11 cellular contexts compared by ENCODE assay signal in the genomic region with DNA sequence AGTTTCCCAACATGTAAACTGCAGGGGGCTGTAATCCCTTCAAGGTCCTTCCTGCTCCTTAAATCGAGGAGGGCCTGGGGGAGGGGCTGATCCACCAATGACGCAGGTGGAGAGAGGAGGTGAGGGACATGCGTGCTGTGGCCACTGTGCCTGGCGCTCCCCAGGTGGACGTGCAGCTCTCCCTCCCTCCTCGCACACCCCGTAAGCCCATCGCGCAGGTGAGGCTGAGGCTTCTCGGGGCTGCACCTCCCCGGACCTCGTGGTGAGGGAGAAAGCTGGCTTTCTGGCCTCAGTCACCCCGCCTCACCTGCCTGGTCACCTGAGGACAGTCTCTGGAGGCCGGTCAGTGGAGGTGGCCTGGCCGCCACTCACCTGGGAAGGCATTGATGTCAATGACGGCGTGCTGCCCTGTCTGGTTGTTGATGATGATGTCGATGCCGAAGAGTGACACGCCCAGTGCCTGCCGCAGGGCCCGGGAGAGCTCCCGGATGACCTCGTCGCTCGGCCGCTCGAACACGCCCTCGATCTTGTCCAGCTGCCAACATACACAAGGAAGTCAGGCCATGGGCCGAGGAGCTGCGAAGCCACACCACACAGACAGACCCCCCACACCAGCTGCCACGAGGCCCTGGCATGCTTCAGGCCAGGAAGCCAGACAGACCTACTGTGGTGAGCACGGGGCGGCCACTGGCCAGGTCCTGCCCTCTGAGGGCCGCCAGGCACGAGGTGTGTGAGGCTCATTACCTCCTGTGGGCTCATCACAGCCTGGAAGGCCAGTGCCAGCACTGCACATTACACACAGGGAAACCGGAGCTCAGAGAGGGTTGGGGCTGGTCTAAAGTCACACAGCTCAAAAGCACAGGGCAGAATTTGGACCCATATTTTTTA. TPM values are rescaled to one million over a fixed set of nuclear protein-coding genes. Genes with fewer than 3 reads are reported as not detected.
A peak's percentile ranks its signal among the peaks of the same experiment; 100 is the strongest.
DNase-seq lines count a peak whose midpoint lies in the region; ATAC-seq and TF ChIP-seq lines count a peak whose summit lies in the region.
"Had no signal": no experiment of that assay in that cellular context is flagged by ENCODE, and none has a peak within 500 bp of the region (broad histone marks: within the 10 kb centered on the region; RNA-seq: fewer than 3 reads in every experiment).

No MANE protein-coding gene starts in this region.

- H3K79me2 ChIP-seq in GM23248 (ENCODE audit: insufficient read depth) = no peaks in the 10 kb centered on the region

- H3K4me1 ChIP-seq in GM23248 (ENCODE audit: insufficient read depth) (no peaks in the 10 kb centered on the region), prostate gland (replicated peaks) (peaks cover 4% of the 10 kb centered on the region)

- no peaks in the 10 kb centered on the region for H3K36me3 ChIP-seq in GM23248 (ENCODE audit: low read depth)
- no peaks in the 10 kb centered on the region for H3K36me3 ChIP-seq in prostate gland

- intact Hi-C loops in prostate gland (cut with DNase I) = no loop called here

- H3K27me3 ChIP-seq in GM23248 (replicated peaks; ENCODE audit: insufficient read depth) (no peaks in the 10 kb centered on the region), prostate gland (replicated peaks; ENCODE audit: insufficient read depth) (no peaks in the 10 kb centered on the region)
- H3K27me3 ChIP-seq: tibial artery had no signal

- no peaks in the 10 kb centered on the region for H3F3A ChIP-seq in GM23248 (ENCODE audit: insufficient read depth)

- in situ Hi-C loops in GM23248 (cut with MboI) = no loop called here

- H3K9me2 ChIP-seq in GM23248 (ENCODE audit: insufficient read depth) = no peaks in the 10 kb centered on the region

- no peaks in the 10 kb centered on the region for H3K9me3 ChIP-seq in GM23248 (ENCODE audit: low read depth)
- H3K9me3 ChIP-seq in prostate gland = no peaks in the 10 kb centered on the region
- H3K9me3 ChIP-seq: tibial artery had no signal

- no peak overlapping the region for H2AFZ ChIP-seq in GM23248

- no peak for TF ChIP-seq CTCF in fibroblast of pulmonary artery (IDR thresholded peaks at IDR 0.05; ENCODE audit: low read length, missing control alignments)
- TF ChIP-seq CTCF in prostate gland (IDR thresholded peaks at IDR 0.05) = no peak

- no peak for TF ChIP-seq POLR2A in prostate gland (IDR thresholded peaks at IDR 0.05)

- H3K4me3 ChIP-seq in GM23248 = no peak overlapping the region
- H3K4me3 ChIP-seq in fibroblast of pulmonary artery (replicated peaks; ENCODE audit: low read depth, low read length) = no peak overlapping the region
- no peak overlapping the region for H3K4me3 ChIP-seq in prostate gland
- H3K4me3 ChIP-seq: tibial artery had no signal

- no peak overlapping the region for H3K27ac ChIP-seq in GM23248
- no peak overlapping the region for H3K27ac ChIP-seq in prostate gland
- H3K27ac ChIP-seq: tibial artery had no signal

- no peaks in the 10 kb centered on the region for H4K20me1 ChIP-seq in GM23248 (ENCODE audit: insufficient read depth)

- peak; percentile 21 for DNase-seq in GM23248
- peak; percentile 84 for DNase-seq in SHP77 treated with DMSO at 0.1 percent for 48 hours (lab: John Stamatoyannopoulos, UW)
- DNase-seq in fibroblast of pulmonary artery (ENCODE audit: low read depth) = peak; percentile 60
- peak; percentile 63 for DNase-seq in prostate gland (ENCODE audit: low spot score)
- DNase-seq in NCI-H524 treated with DMSO at 0.1 percent for 48 hours (lab: John Stamatoyannopoulos, UW) = no peak
- no peak for DNase-seq in HuH-7 (ENCODE audit: low spot score)
- DNase-seq in T-helper 2 cell = no peak
- DNase-seq: activated CD4-positive, CD25-positive, alpha-beta regulatory T cell treated with anti-CD3 and anti-CD28 coated beads, Interleukin-2, amount 50 U/mL, for 72 hours; effector CD4-positive, alpha-beta T cell had no signal

- 94 to 95% methylated on average over 38 of the region's 38 CpGs for WGBS in GM23248 (ENCODE audit: low coverage in 1 of 2, low lambda C conversion rate in 2 of 2, missing lambda C conversion rate in 2 of 2), 2 experiments
- WGBS in prostate gland = 65% methylated on average over 35 of the region's 38 CpGs

- no peak overlapping the region for H3K9ac ChIP-seq in GM23248

- no peak overlapping the region for H3K4me2 ChIP-seq in GM23248 (ENCODE audit: unreplicated experiment)

- ATAC-seq in HG02840 (IDR thresholded peaks at IDR 0.05; ENCODE audit: low FRiP score, unreplicated experiment) = no peak

RNA-seq across cellular contexts. Expression of gene CHGA, which starts 23.3 kb away (rescaled TPM):
- total RNA-seq in GM23248 (2014; rRNA removed; shearing (Covaris generic)) = not detected in 2 replicates
- polyA plus RNA-seq in GM23248 (2016; fragmentation: Nextera tagmentation; extraction: Ambion mirVana) = not detected in 2 replicates
- total RNA-seq in prostate gland = 10 to 100 TPM; 40.5 to 55.7 TPM

Comparison
In these comparisons a context has a peak if more than half of its experiments do, and no peak if none do; other contexts are left out.
1. DNase-seq: peak in GM23248 (single experiment), SHP77 treated with DMSO at 0.1 percent for 48 hours (single experiment), fibroblast of pulmonary artery (single experiment) and prostate gland (single experiment); none in NCI-H524 treated with DMSO at 0.1 percent for 48 hours (single experiment), HuH-7 (single experiment) and T-helper 2 cell (0 of 5).
2. RNA of gene CHGA, which starts 23.3 kb away (total RNA-seq): 40.5 to 55.7 TPM in prostate gland; not detected in GM23248; every median in the first group is over 10 times any median in the second.